In genomic region chr13:49371943-49372636, GRCh38 we compare ENCODE assay signal across 15 cellular contexts.
DNase-seq lines count a peak whose midpoint lies in the region; ATAC-seq and TF ChIP-seq lines count a peak whose summit lies in the region.
"Had no signal": no experiment of that assay in that cellular context is flagged by ENCODE, and none has a peak within 500 bp of the region (broad histone marks: within the 10 kb centered on the region; RNA-seq: fewer than 3 reads in every experiment).

No MANE protein-coding gene starts in this region.

- H3K36me3 Mint-ChIP-seq in CD4-positive, alpha-beta T cell (ENCODE audit: low read depth), result peaks cover 4% of the 10 kb centered on the region
- H3K36me3 Mint-ChIP-seq in nephron progenitor cell (ENCODE audit: low read depth), result peaks cover 7% of the 10 kb centered on the region
- H3K36me3 Mint-ChIP-seq: activated naive CD8-positive, alpha-beta T cell treated with anti-CD3 and anti-CD28 coated beads, Interleukin-2, amount 10 ng/mL, durations not matched to agents 7 days and 5 days had no signal

- H3K4me1 Mint-ChIP-seq in CD4-positive, alpha-beta T cell (ENCODE audit: low read depth), result peaks cover 39% of the 10 kb centered on the region
- peaks cover 44% of the 10 kb centered on the region for H3K4me1 Mint-ChIP-seq in nephron progenitor cell

- H3K27me3 Mint-ChIP-seq in CD4-positive, alpha-beta T cell, result peaks cover 5% of the 10 kb centered on the region
- H3K27me3 Mint-ChIP-seq in nephron progenitor cell (ENCODE audit: low read depth, poor library complexity), result no peaks in the 10 kb centered on the region
- H3K27me3 Mint-ChIP-seq: stimulated activated naive CD8-positive, alpha-beta T cell treated with anti-CD3 and anti-CD28 coated beads, Interleukin-15, amount 100 ng/mL, for 72 hours had no signal

- no peak overlapping the region for H3K27ac Mint-ChIP-seq in CD4-positive, alpha-beta T cell
- H3K27ac Mint-ChIP-seq in nephron progenitor cell, result peak overlapping the region; percentile 50
- H3K27ac Mint-ChIP-seq: activated naive CD8-positive, alpha-beta T cell treated with anti-CD3 and anti-CD28 coated beads, Interleukin-2, amount 10 ng/mL, durations not matched to agents 7 days and 5 days had no signal

- peak overlapping the region; percentile 27 for H3K4me3 Mint-ChIP-seq in CD4-positive, alpha-beta T cell
- H3K4me3 Mint-ChIP-seq in nephron progenitor cell, result no peak overlapping the region
- H3K4me3 Mint-ChIP-seq: activated naive CD8-positive, alpha-beta T cell treated with anti-CD3 and anti-CD28 coated beads, Interleukin-2, amount 10 ng/mL, durations not matched to agents 7 days and 5 days; stimulated activated naive CD8-positive, alpha-beta T cell treated with anti-CD3 and anti-CD28 coated beads, Interleukin-15, amount 100 ng/mL, for 72 hours had no signal

- intact Hi-C loops in CD4-positive, alpha-beta T cell (cut with DNase I, micrococcal nuclease), result loop anchor here in 1 of 2 experiments (5.0 kb wide), 1 partner anchor 70 kb away; the partner anchor contains the start of genes CAB39L and SETDB2

- no peak for TF ChIP-seq CTCF in CD4-positive, alpha-beta T cell (IDR thresholded peaks at IDR 0.05)
- TF ChIP-seq CTCF in nephron progenitor cell (IDR thresholded peaks at IDR 0.05), result no peak

- H3K27me3 ChIP-seq in CD4-positive, alpha-beta T cell (ENCODE audit: control insufficient read depth, insufficient read depth, low read length), result no peaks in the 10 kb centered on the region

- DNase-seq in CD4-positive, alpha-beta T cell, result peak in 2 of 10 experiments; percentile 5 to 10
- peak; percentile 84 for DNase-seq in M059J (ENCODE audit: low read depth)
- peak; percentile 62 for DNase-seq in astrocyte of the hippocampus (ENCODE audit: low read depth, low spot score)
- no peak for DNase-seq in nephron progenitor cell
- DNase-seq in H4 (ENCODE audit: low spot score), result no peak
- DNase-seq in globus pallidus (ENCODE audit: low spot score), result no peak
- DNase-seq in cerebellar cortex (ENCODE audit: low spot score), result no peak
- DNase-seq: activated CD8-positive, alpha-beta memory T cell treated with anti-CD3 and anti-CD28 coated beads for 24 hours; activated naive CD8-positive, alpha-beta T cell treated with anti-CD3 and anti-CD28 coated beads, Interleukin-2, amount 10 ng/mL, durations not matched to agents 7 days and 5 days; NCI-H748 treated with DMSO at 0.1 percent for 48 hours; stimulated activated CD4-positive, alpha-beta T cell treated with anti-CD3 and anti-CD28 coated beads, Interleukin-2, amount 100 ng/mL, for 24 hours; stimulated activated naive CD8-positive, alpha-beta T cell treated with anti-CD3 and anti-CD28 coated beads, Interleukin-15, amount 100 ng/mL, for 72 hours had no signal

- H3K27ac ChIP-seq in CD4-positive, alpha-beta T cell (ENCODE audit: low read depth, low read length), result no peak overlapping the region
- H3K27ac ChIP-seq: C4-2B had no signal

- CTCF ChIA-PET in CD4-positive, alpha-beta T cell (lab: Charles Lee), result no interaction called here

- POLR2A ChIA-PET in CD4-positive, alpha-beta T cell (lab: Charles Lee), result interaction anchor here (0.8 to 2.1 kb wide), 6 partner anchors 13 to 319 kb away, joined by 3 to 21 read pairs (median 4); partner anchors contain the start of genes CAB39L, EBPL, PHF11 and SETDB2

- no peaks in the 10 kb centered on the region for H3K9me3 Mint-ChIP-seq in CD4-positive, alpha-beta T cell
- H3K9me3 Mint-ChIP-seq in nephron progenitor cell, result peaks cover 4% of the 10 kb centered on the region
- H3K9me3 Mint-ChIP-seq: activated naive CD8-positive, alpha-beta T cell treated with anti-CD3 and anti-CD28 coated beads, Interleukin-2, amount 10 ng/mL, durations not matched to agents 7 days and 5 days; stimulated activated naive CD8-positive, alpha-beta T cell treated with anti-CD3 and anti-CD28 coated beads, Interleukin-15, amount 100 ng/mL, for 72 hours had no signal

- ATAC-seq in CD4-positive, alpha-beta T cell (ENCODE audit: poor library complexity), result peak; percentile 87
- no peak for ATAC-seq in HG02678 (IDR thresholded peaks at IDR 0.05; ENCODE audit: unreplicated experiment)
- ATAC-seq: stimulated activated naive CD8-positive, alpha-beta T cell treated with anti-CD3 and anti-CD28 coated beads, Interleukin-15, amount 100 ng/mL, for 72 hours had no signal

- no peaks in the 10 kb centered on the region for H3K9me3 ChIP-seq in CD4-positive, alpha-beta T cell (ENCODE audit: control insufficient read depth, low read length)
- H3K9me3 ChIP-seq: HAP-1 had no signal

Comparison
In these comparisons a context has a peak if more than half of its experiments do, and no peak if none do; other contexts are left out.
1. DNase-seq: peak in M059J (single experiment) and astrocyte of the hippocampus (single experiment); none in nephron progenitor cell (single experiment), H4 (single experiment), globus pallidus (single experiment) and cerebellar cortex (single experiment).